In the genomic region with DNA sequence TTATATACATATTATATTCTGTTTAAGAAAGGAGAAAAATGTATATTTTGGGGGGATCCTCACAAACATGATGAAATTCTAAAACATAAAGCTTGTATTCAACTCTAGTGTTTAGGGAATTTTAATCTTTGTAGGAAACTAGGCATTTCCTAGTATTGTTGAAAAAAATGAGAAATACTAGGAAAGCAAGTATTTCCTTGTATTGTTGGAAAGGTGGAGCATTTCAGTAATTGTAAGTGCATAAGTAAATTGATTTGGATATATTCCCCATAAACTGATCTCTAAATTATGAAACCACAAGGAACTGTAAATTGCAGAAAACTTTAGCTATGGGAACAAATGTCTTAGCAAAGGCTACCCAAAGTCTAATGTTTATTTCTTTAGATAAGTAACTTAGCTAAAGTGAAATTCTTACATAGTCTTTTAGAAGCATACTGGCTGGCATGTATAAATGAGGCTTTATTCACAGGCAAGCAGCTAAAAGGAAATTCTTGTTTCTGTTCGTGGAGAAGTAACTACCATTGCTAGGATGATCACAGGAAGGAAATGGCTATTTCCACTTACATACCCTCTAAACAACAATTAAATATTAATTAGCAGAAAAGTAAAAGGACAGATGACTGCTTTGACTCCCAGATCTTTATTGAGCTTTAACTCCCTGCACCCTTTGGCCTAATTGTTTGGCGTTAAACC, we compare ENCODE assay signal across 24 cellular contexts. TPM values are rescaled to one million over a fixed set of nuclear protein-coding genes. Genes with fewer than 3 reads are reported as not detected.
"Had no signal": no experiment of that assay in that cellular context is flagged by ENCODE, and none has a peak within 500 bp of the region (broad histone marks: within the 10 kb centered on the region; RNA-seq: fewer than 3 reads in every experiment).

No MANE protein-coding gene starts in this region.

- H3K27me3 ChIP-seq: tibial artery, upper lobe of left lung, vagina had no signal

- H3K36me3 Mint-ChIP-seq: naive B cell; stimulated activated effector memory CD8-positive, alpha-beta T cell treated with anti-CD3 and anti-CD28 coated beads, Interleukin-12 subunit alpha, Interleukin-12 subunit beta, amount 100 ng/mL, for 72 hours had no signal

- H3K9me3 Mint-ChIP-seq: naive B cell; nephron progenitor cell; stimulated activated effector memory CD8-positive, alpha-beta T cell treated with anti-CD3 and anti-CD28 coated beads, Interleukin-12 subunit alpha, Interleukin-12 subunit beta, amount 100 ng/mL, for 72 hours had no signal

- H3K27ac ChIP-seq: epithelial cell of prostate, lower lobe of right lung, tibial artery, vagina had no signal

- H3K4me3 Mint-ChIP-seq: naive B cell; nephron progenitor cell; stimulated activated effector memory CD8-positive, alpha-beta T cell treated with anti-CD3 and anti-CD28 coated beads, Interleukin-12 subunit alpha, Interleukin-12 subunit beta, amount 100 ng/mL, for 72 hours had no signal

- H3K4me3 ChIP-seq: coronary artery, dorsolateral prefrontal cortex, esophagus squamous epithelium, lower lobe of right lung, smooth muscle cell, tibial artery, upper lobe of left lung, vagina had no signal

- H3K4me1 Mint-ChIP-seq: naive B cell, nephron progenitor cell had no signal

- H3K36me3 ChIP-seq: esophagus squamous epithelium, lower lobe of right lung, tibial artery, upper lobe of left lung, vagina had no signal

- ATAC-seq: left lobe of liver; lower lobe of right lung; stimulated activated effector memory CD8-positive, alpha-beta T cell treated with anti-CD3 and anti-CD28 coated beads, Interleukin-12 subunit alpha, Interleukin-12 subunit beta, amount 100 ng/mL, for 72 hours; stimulated activated naive CD8-positive, alpha-beta T cell treated with anti-CD3 and anti-CD28 coated beads, Interleukin-15, Interleukin-2, amounts not matched to agents 100 U/mL and 50 U/mL, for 24 hours had no signal

- H3K27ac Mint-ChIP-seq: naive B cell; nephron progenitor cell; stimulated activated effector memory CD8-positive, alpha-beta T cell treated with anti-CD3 and anti-CD28 coated beads, Interleukin-12 subunit alpha, Interleukin-12 subunit beta, amount 100 ng/mL, for 72 hours had no signal

- H3K9me3 ChIP-seq: esophagus squamous epithelium, lower lobe of right lung, tibial artery, upper lobe of left lung, vagina had no signal

- H3K4me2 ChIP-seq: smooth muscle cell had no signal

- H3K4me1 ChIP-seq: esophagus squamous epithelium, lower lobe of right lung, tibial artery, upper lobe of left lung, vagina had no signal

- DNase-seq: central memory CD4-positive, alpha-beta T cell; dorsolateral prefrontal cortex; effector CD8-positive, alpha-beta T cell; esophagus squamous epithelium; foreskin fibroblast; head of caudate nucleus; hypothalamus; kidney glomerular epithelial cell; lower lobe of right lung; mesenchymal stem cell; midbrain; naive B cell; nephron progenitor cell; stimulated activated CD4-positive, alpha-beta T cell treated with anti-CD3 and anti-CD28 coated beads, Interleukin-4, amount 100 ng/mL, for 1 hour; stimulated activated CD8-positive, alpha-beta memory T cell treated with anti-CD3 and anti-CD28 coated beads, Interleukin-4, amount 100 ng/mL, for 48 hours; stimulated activated naive CD8-positive, alpha-beta T cell treated with anti-CD3 and anti-CD28 coated beads, Interleukin-15, Interleukin-2, amounts not matched to agents 100 U/mL and 50 U/mL, for 24 hours; tibial artery; upper lobe of left lung had no signal

RNA-seq across cellular contexts. Expression of gene NRN1, which starts 19.9 kb away (rescaled TPM):
- total RNA-seq: smooth muscle cell had no signal
